ENCODE assay signal across 8 cellular contexts in genomic region chr12:50166776-50167025, GRCh38. TPM values are rescaled to one million over a fixed set of nuclear protein-coding genes. Genes with fewer than 3 reads are reported as not detected.
DNase-seq lines count a peak whose midpoint lies in the region; ATAC-seq and TF ChIP-seq lines count a peak whose summit lies in the region.

No MANE protein-coding gene starts in this region.

- H2AFZ ChIP-seq in neuron (ENCODE audit: low read depth, low read length), result peak overlapping the region; percentile 49

- H3K4me1 ChIP-seq in cardiac muscle cell (ENCODE audit: low read depth) (no peaks in the 10 kb centered on the region), neuron (ENCODE audit: insufficient read depth, low read length) (peaks cover 5% of the 10 kb centered on the region), urinary bladder (ENCODE audit: insufficient read depth) (no peaks in the 10 kb centered on the region)

- H3K27me3 ChIP-seq in cardiac muscle cell (no peaks in the 10 kb centered on the region), WERI-Rb-1 (ENCODE audit: insufficient read depth, low read depth, severe bottlenecking) (no peaks in the 10 kb centered on the region), neuron (ENCODE audit: insufficient read depth, low read length) (no peaks in the 10 kb centered on the region)

- H3K36me3 ChIP-seq in cardiac muscle cell, result no peaks in the 10 kb centered on the region
- H3K36me3 ChIP-seq in WERI-Rb-1, result 0 out of 2 replicates have a peak, but pooled peaks cover 3% of the 10 kb centered on the region
- H3K36me3 ChIP-seq in neuron (ENCODE audit: insufficient read depth, low read length), result peaks cover 3% of the 10 kb centered on the region
- no peaks in the 10 kb centered on the region for H3K36me3 ChIP-seq in urinary bladder (ENCODE audit: insufficient read depth)

- WGBS in urinary bladder, result 0% methylated on average over 10 of the region's 10 CpGs

- H3K27me3 Mint-ChIP-seq in effector memory CD8-positive, alpha-beta T cell, result no peaks in the 10 kb centered on the region

- H3K9me3 Mint-ChIP-seq in effector memory CD8-positive, alpha-beta T cell, result no peaks in the 10 kb centered on the region

- H3K27ac Mint-ChIP-seq in effector memory CD8-positive, alpha-beta T cell, result peak overlapping the region; percentile 90 to 92

- H3K9me3 ChIP-seq in cardiac muscle cell (ENCODE audit: low read depth) (no peaks in the 10 kb centered on the region), WERI-Rb-1 (ENCODE audit: severe bottlenecking) (no peaks in the 10 kb centered on the region), neuron (ENCODE audit: low read length) (peaks cover 4% of the 10 kb centered on the region)

- intact Hi-C loops in Right ventricle myocardium inferior (cut with DNase I), result loop anchor here (2.0 kb wide), 2 partner anchors 56 to 82 kb away; partner anchors contain the start of gene SMARCD1

- H3K4me3 ChIP-seq in cardiac muscle cell (peak overlapping the region; percentile 47), WERI-Rb-1 (ENCODE audit: low read depth, low read length) (peak overlapping the region; percentile 79), neuron (ENCODE audit: low read length) (peak overlapping the region; percentile 81), urinary bladder (ENCODE audit: low read depth, low read length) (peak overlapping the region; percentile 97)

- peaks cover 6 to 34% of the 10 kb centered on the region in 2 donors for H3K4me1 Mint-ChIP-seq in effector memory CD8-positive, alpha-beta T cell (ENCODE audit: low read depth in 2 of 2)

- H3K4me3 Mint-ChIP-seq in effector memory CD8-positive, alpha-beta T cell, result peak overlapping the region; percentile 90 to 94

- DNase-seq in cardiac muscle cell (ENCODE audit: low read depth in 1 of 2, low spot score in 1 of 2), result no peak
- no peak for DNase-seq in Right ventricle myocardium inferior (ENCODE audit: missing footprints)
- DNase-seq in WERI-Rb-1, result no peak
- DNase-seq in effector memory CD8-positive, alpha-beta T cell, result no peak
- DNase-seq in HPDE6-E6E7 (ENCODE audit: extremely low spot score), result no peak
- DNase-seq in SW 1271 (lab: John Stamatoyannopoulos, UW), result no peak

- no peak for ATAC-seq in Right ventricle myocardium inferior
- no peak for ATAC-seq in effector memory CD8-positive, alpha-beta T cell (replicated peaks)

- H3K27ac ChIP-seq in cardiac muscle cell (peak overlapping the region; percentile 78), WERI-Rb-1 (peak overlapping the region; percentile 82), urinary bladder (ENCODE audit: low read depth) (peak overlapping the region; percentile 96)

- H3K36me3 Mint-ChIP-seq in effector memory CD8-positive, alpha-beta T cell (ENCODE audit: insufficient read depth), result peaks cover 6% of the 10 kb centered on the region

- TF ChIP-seq CTCF in cardiac muscle cell (IDR thresholded peaks at IDR 0.05; ENCODE audit: low read depth, low read length) (no peak), WERI-Rb-1 (IDR thresholded peaks at IDR 0.05; ENCODE audit: low read depth, low read length) (no peak)

RNA-seq across cellular contexts. Expression of gene CERS5, which starts 0.5 kb away (rescaled TPM):
- total RNA-seq in cardiac muscle cell (51.9 and 78.4 TPM in 2 replicates), Right ventricle myocardium inferior (9.6 TPM), urinary bladder (51.0 TPM)
- polyA plus RNA-seq in cardiac muscle cell (107 and 127 TPM in 2 replicates), urinary bladder (44.7 TPM)

RNA-seq across cellular contexts. Expression of gene COX14, which starts 54.7 kb away (rescaled TPM):
- total RNA-seq in cardiac muscle cell (43.9 and 105 TPM in 2 replicates), Right ventricle myocardium inferior (234 TPM), urinary bladder (30.5 TPM)
- polyA plus RNA-seq in cardiac muscle cell (234 and 265 TPM in 2 replicates), urinary bladder (135 TPM)

Comparison
In these comparisons a context has a peak if more than half of its experiments do, and no peak if none do; other contexts are left out.
1. H3K4me3 ChIP-seq: peak in every context shown above with its lines; median percentile 97 in urinary bladder; 81 in neuron; 79 in WERI-Rb-1; 47 in cardiac muscle cell.